In the genomic region with DNA sequence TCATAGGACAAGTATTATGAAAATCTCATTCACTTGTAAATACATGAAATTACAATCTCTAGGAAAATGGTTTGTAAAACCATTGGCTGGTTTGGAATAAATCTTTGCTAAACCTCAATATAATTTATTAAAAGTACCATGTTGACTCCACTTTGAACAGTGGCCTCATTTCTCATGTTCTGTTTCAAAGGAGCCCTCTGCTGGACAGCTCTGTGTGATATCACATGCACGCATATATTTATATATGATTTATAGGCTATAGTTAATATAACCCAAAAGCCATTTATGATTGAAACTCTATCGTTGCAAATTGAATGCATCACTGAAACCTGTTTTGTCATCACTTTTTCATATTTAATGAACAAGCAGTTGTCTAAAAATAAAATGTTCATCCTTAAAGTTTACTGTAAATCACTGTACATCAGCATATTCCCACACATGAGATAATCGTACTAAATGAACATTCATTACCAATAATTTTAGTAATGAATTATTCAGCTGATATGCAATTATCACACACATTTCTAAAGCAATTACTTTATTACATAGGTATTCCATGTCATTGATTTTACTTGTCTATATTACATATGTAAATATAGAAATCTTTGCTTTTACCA, we compare ENCODE assay signal across 8 cellular contexts.
DNase-seq lines count a peak whose midpoint lies in the region; ATAC-seq and TF ChIP-seq lines count a peak whose summit lies in the region.

No MANE protein-coding gene starts in this region.

- H3K4me3 ChIP-seq in RWPE2 (ENCODE audit: severe bottlenecking) = no peak overlapping the region

- H3K27me3 Mint-ChIP-seq in WTC11 (ENCODE audit: low read depth) = no peaks in the 10 kb centered on the region

- H3K4me3 Mint-ChIP-seq in WTC11 = no peak overlapping the region

- DNase-seq in AG08395 (ENCODE audit: low spot score) (peak; percentile 19), HT-29 (ENCODE audit: low spot score) (peak; percentile 17), RWPE2 (ENCODE audit: low spot score) (no peak), foreskin melanocyte (peak; percentile 18), occipital lobe (lab: John Stamatoyannopoulos, UW) (no peak), WTC11 (ENCODE audit: low spot score) (no peak)

- TF ChIP-seq CTCF in RWPE2 (IDR thresholded peaks at IDR 0.05; ENCODE audit: poor library complexity, severe bottlenecking) = peak; percentile 85
- no peak for TF ChIP-seq CTCF in WTC11 (IDR thresholded peaks at IDR 0.05)

- H3K36me3 Mint-ChIP-seq in WTC11 = no peaks in the 10 kb centered on the region

- H3K27ac Mint-ChIP-seq in WTC11 = no peak overlapping the region

- peaks cover 12% of the 10 kb centered on the region for H3K4me1 Mint-ChIP-seq in WTC11

- H3K27ac ChIP-seq in RWPE2 (ENCODE audit: poor library complexity, severe bottlenecking) = no peak overlapping the region

- no peaks in the 10 kb centered on the region; the same call in 1 of the 2 replicates for H3K9me3 Mint-ChIP-seq in WTC11

- peak; percentile 56; the same call in 2 of the 3 replicates for ATAC-seq in RWPE2 (ENCODE audit: low read depth)
- no peak for ATAC-seq in HG03432 (IDR thresholded peaks at IDR 0.05; ENCODE audit: unreplicated experiment)
- ATAC-seq in WTC11 = no peak
- no peak for ATAC-seq in GM19455 (IDR thresholded peaks at IDR 0.05; ENCODE audit: unreplicated experiment)

- H3K27me3 ChIP-seq in RWPE2 (ENCODE audit: insufficient read depth, poor library complexity, severe bottlenecking) = no peaks in the 10 kb centered on the region

- no peaks in the 10 kb centered on the region for H3K9me3 ChIP-seq in RWPE2 (ENCODE audit: severe bottlenecking)

- POLR2A ChIA-PET in WTC11 (lab: Charles Lee) = no interaction called here

- peaks cover 6% of the 10 kb centered on the region for H3K4me1 ChIP-seq in RWPE2 (ENCODE audit: insufficient read depth, poor library complexity, severe bottlenecking)

- H3K36me3 ChIP-seq in RWPE2 (ENCODE audit: low read depth) = no peaks in the 10 kb centered on the region

- CTCF ChIA-PET in WTC11 (lab: Charles Lee) = no interaction called here

TF ChIP-seq in WTC11, 78 proteins besides CTCF, POLR2A, EP300 and RAD21:
- no peak for TF ChIP-seq OVOL2 (CRISPR knock-in tag; IDR thresholded peaks at IDR 0.05; ENCODE audit: borderline replicate concordance)
- TF ChIP-seq SMAD3 (CRISPR knock-in tag; IDR thresholded peaks at IDR 0.05; ENCODE audit: borderline replicate concordance) = no peak
- no peak for TF ChIP-seq SMAD4 (CRISPR knock-in tag; IDR thresholded peaks at IDR 0.05)
- TF ChIP-seq JAZF1 (CRISPR knock-in tag; IDR thresholded peaks at IDR 0.05) = no peak

Comparison
In these comparisons a context has a peak if more than half of its experiments do, and no peak if none do; other contexts are left out.
1. DNase-seq: peak in AG08395 (single experiment), HT-29 (single experiment) and foreskin melanocyte (single experiment); none in RWPE2 (single experiment), occipital lobe (single experiment) and WTC11 (single experiment).